Comparison of ENCODE assay signal across 2 cellular contexts in genomic region chr5:173720341-173721258, GRCh38.
TF ChIP-seq lines count a peak whose summit lies in the region.

No MANE protein-coding gene starts in this region.

TF ChIP-seq in IMR-90, 13 proteins besides CTCF, POLR2A, EP300 and RAD21:
- TF ChIP-seq MAFK (IDR thresholded peaks at IDR 0.05; ENCODE audit: low read depth, low read length) (no peak), CEBPB (IDR thresholded peaks at IDR 0.05; ENCODE audit: low read depth, low read length) (no peak), BHLHE40 (IDR thresholded peaks at IDR 0.05; ENCODE audit: low read depth, low read length) (no peak), CHD1 (IDR thresholded peaks at IDR 0.05; ENCODE audit: low read depth, low read length) (no peak), RCOR1 (IDR thresholded peaks at IDR 0.05; ENCODE audit: insufficient replicate concordance, low read length) (no peak), USF2 (IDR thresholded peaks at IDR 0.05; ENCODE audit: low read depth, low read length) (no peak), NFE2L2 (IDR thresholded peaks at IDR 0.05; ENCODE audit: low read depth, low read length) (no peak), FOS (IDR thresholded peaks at IDR 0.05; ENCODE audit: low read depth, low read length) (no peak), MAZ (IDR thresholded peaks at IDR 0.05; ENCODE audit: borderline replicate concordance, low read depth, low read length) (no peak), SMC3 (IDR thresholded peaks at IDR 0.05; ENCODE audit: low read depth, low read length) (no peak), RFX5 (IDR thresholded peaks at IDR 0.05; ENCODE audit: low read depth, low read length) (no peak), MXI1 (IDR thresholded peaks at IDR 0.05; ENCODE audit: borderline replicate concordance, low read depth, low read length) (no peak), ELK1 (IDR thresholded peaks at IDR 0.05; ENCODE audit: borderline replicate concordance, low read depth, low read length) (no peak)

TF ChIP-seq in SK-N-SH, 30 proteins besides CTCF, POLR2A, EP300 and RAD21:
- no peak for TF ChIP-seq EZH2phosphoT487 (IDR thresholded peaks at IDR 0.05; ENCODE audit: borderline replicate concordance, low read depth)
- TF ChIP-seq NFIC (IDR thresholded peaks at IDR 0.05; ENCODE audit: borderline replicate concordance), result no peak
- TF ChIP-seq GATA2 (CRISPR knock-in tag; IDR thresholded peaks at IDR 0.05), result peak; percentile 63
- TF ChIP-seq CHD2 (IDR thresholded peaks at IDR 0.05; ENCODE audit: low read length, partially characterized antibody), result peak; percentile 58
- peak; percentile 78 for TF ChIP-seq FOXJ3 (CRISPR knock-in tag; IDR thresholded peaks at IDR 0.05)
- peak; percentile 86 for TF ChIP-seq RCOR1 (IDR thresholded peaks at IDR 0.05; ENCODE audit: low read length)
- TF ChIP-seq TCF12 (IDR thresholded peaks at IDR 0.05), result peak; percentile 34; the same call in 1 of the 2 replicates
- TF ChIP-seq MAX (IDR thresholded peaks at IDR 0.05; ENCODE audit: low read depth), result no peak
- TF ChIP-seq JUND (IDR thresholded peaks at IDR 0.05), result no peak
- TF ChIP-seq SIN3A (IDR thresholded peaks at IDR 0.05; ENCODE audit: borderline replicate concordance, low read depth, low read length), result no peak
